Comparison of ENCODE assay signal across 27 cellular contexts in the genomic region with DNA sequence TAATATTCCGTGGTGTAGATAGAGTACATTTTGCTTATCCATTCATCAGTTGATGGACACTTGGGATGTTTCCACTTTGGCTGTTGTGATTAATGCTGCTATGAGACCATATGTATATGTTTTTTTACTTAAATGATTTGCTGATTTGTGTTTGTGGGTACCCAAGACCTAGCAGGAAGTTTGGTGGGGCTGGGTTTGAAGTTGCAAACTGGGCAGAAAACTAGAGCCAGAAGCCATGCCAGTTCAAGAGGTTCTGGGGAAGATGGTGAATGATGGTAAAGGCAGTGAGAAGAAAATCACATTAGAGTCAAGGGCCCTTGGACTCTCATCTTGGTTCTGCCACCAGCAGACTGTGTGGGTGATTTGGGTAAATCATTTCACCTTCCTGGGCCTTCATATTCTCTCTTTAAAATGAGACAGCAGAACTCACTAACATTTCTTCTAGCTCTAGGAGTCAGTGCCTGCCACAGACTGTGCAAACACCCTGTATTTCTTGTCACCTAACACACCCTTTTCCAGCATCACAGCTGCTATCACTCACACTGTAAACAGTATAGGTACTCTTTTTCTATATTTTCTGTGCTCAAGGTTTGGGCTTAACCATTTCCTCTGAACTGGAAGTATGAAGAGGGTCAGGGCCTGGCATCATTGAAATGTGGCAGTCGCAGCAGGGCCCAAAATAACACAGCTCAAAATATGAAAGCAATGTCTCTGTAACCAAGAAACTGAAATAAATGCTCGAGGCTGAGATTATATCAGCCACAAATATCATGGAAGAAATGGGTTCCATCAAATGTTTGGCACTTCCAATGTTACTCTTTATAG. TPM values are rescaled to one million over a fixed set of nuclear protein-coding genes. Genes with fewer than 3 reads are reported as not detected.
A peak's percentile ranks its signal among the peaks of the same experiment; 100 is the strongest.
DNase-seq lines count a peak whose midpoint lies in the region; ATAC-seq and TF ChIP-seq lines count a peak whose summit lies in the region.
"Had no signal": no experiment of that assay in that cellular context is flagged by ENCODE, and none has a peak within 500 bp of the region (broad histone marks: within the 10 kb centered on the region; RNA-seq: fewer than 3 reads in every experiment).

No MANE protein-coding gene starts in this region.

- H3F3A ChIP-seq in PC-9 (ENCODE audit: insufficient read depth, low read depth) (no peaks in the 10 kb centered on the region), smooth muscle cell (ENCODE audit: low read depth) (no peaks in the 10 kb centered on the region)

- intact Hi-C loops in PC-9 (cut with micrococcal nuclease; ENCODE audit: unreplicated experiment) (no loop called here), natural killer cell (cut with micrococcal nuclease) (no loop called here)

- WGBS in smooth muscle cell (ENCODE audit: low lambda C conversion rate), result 86% methylated on average over 3 of the region's 3 CpGs

- H2AFZ ChIP-seq in PC-9 (0 out of 2 replicates have a peak overlapping the region, but pooled peaks have one; percentile 48), smooth muscle cell (ENCODE audit: low read depth) (no peak overlapping the region)

- BruUV-seq in PC-9 (replicated peaks; lab: Mats Ljungman, UMichigan), result no TSS peak

- no peak overlapping the region for H3K4me3 Mint-ChIP-seq in activated CD4-positive, alpha-beta T cell treated with anti-CD3 and anti-CD28 coated beads, Interleukin-2, amount 10 ng/mL, durations not matched to agents 7 days and 5 days
- H3K4me3 Mint-ChIP-seq in activated naive CD8-positive, alpha-beta T cell, result no peak overlapping the region
- peak overlapping the region; percentile 17 for H3K4me3 Mint-ChIP-seq in natural killer cell
- H3K4me3 Mint-ChIP-seq: brain had no signal

- ATAC-seq in natural killer cell (peak; percentile 49 to 65 (median 59)), GM21515 (IDR thresholded peaks at IDR 0.05; ENCODE audit: unreplicated experiment) (no peak)
- ATAC-seq: left colon had no signal

- H3K9me2 ChIP-seq in PC-9 (ENCODE audit: insufficient read depth), result no peaks in the 10 kb centered on the region

- peaks cover 7% of the 10 kb centered on the region for H3K9me3 Mint-ChIP-seq in activated CD4-positive, alpha-beta T cell treated with anti-CD3 and anti-CD28 coated beads, Interleukin-2, amount 10 ng/mL, durations not matched to agents 7 days and 5 days
- peaks cover 8% of the 10 kb centered on the region for H3K9me3 Mint-ChIP-seq in activated naive CD8-positive, alpha-beta T cell (ENCODE audit: low read depth)
- no peaks in the 10 kb centered on the region for H3K9me3 Mint-ChIP-seq in natural killer cell

- no peaks in the 10 kb centered on the region for H3K27me3 Mint-ChIP-seq in activated CD4-positive, alpha-beta T cell treated with anti-CD3 and anti-CD28 coated beads, Interleukin-2, amount 10 ng/mL, durations not matched to agents 7 days and 5 days
- H3K27me3 Mint-ChIP-seq in activated naive CD8-positive, alpha-beta T cell, result no peaks in the 10 kb centered on the region
- H3K27me3 Mint-ChIP-seq in natural killer cell (ENCODE audit: low read depth in 2 of 2), result peaks cover 0 to 1% of the 10 kb centered on the region in 2 donors
- H3K27me3 Mint-ChIP-seq: brain had no signal

- H3K27ac ChIP-seq in PC-9, result no peak overlapping the region
- no peak overlapping the region for H3K27ac ChIP-seq in smooth muscle cell (ENCODE audit: low read depth)
- H3K27ac ChIP-seq: adrenal gland, SJSA1 had no signal

- CTCF ChIA-PET in activated CD4-positive, alpha-beta T cell treated with anti-CD3 and anti-CD28 coated beads, Interleukin-2, amount 10 ng/mL, durations not matched to agents 7 days and 5 days (lab: Charles Lee), result interaction anchor here (1.2 to 4.0 kb wide), 8 partner anchors 9 to 50 kb away, joined by 3 to 29 read pairs (median 4); no protein-coding TSS in a partner anchor
- CTCF ChIA-PET in PC-9 (lab: Charles Lee), result no interaction called here

- H3K27me3 ChIP-seq in PC-9 (ENCODE audit: insufficient read depth, low read depth), result no peaks in the 10 kb centered on the region
- H3K27me3 ChIP-seq in smooth muscle cell (ENCODE audit: low read depth), result peaks cover 4% of the 10 kb centered on the region
- H3K27me3 ChIP-seq: adrenal gland, esophagus muscularis mucosa had no signal

- H3K9me3 ChIP-seq in PC-9 (ENCODE audit: insufficient read depth, low read depth) (no peaks in the 10 kb centered on the region), smooth muscle cell (replicated peaks; ENCODE audit: low read depth) (no peaks in the 10 kb centered on the region)
- H3K9me3 ChIP-seq: adrenal gland, esophagus muscularis mucosa, HAP-1, SJSA1 had no signal

- no peak for DNase-seq in activated CD4-positive, alpha-beta T cell treated with anti-CD3 and anti-CD28 coated beads, Interleukin-2, amount 10 ng/mL, durations not matched to agents 7 days and 5 days
- DNase-seq in activated CD4-positive, alpha-beta T cell treated with anti-CD3 and anti-CD28 coated beads, Interleukin-2, amount 50 U/mL, for 4 hours, result no peak
- no peak for DNase-seq in PC-9
- DNase-seq in natural killer cell, result no peak
- no peak for DNase-seq in A172 (ENCODE audit: low spot score)
- no peak for DNase-seq in smooth muscle cell (lab: John Stamatoyannopoulos, UW; ENCODE audit: unreplicated experiment)
- DNase-seq: activated CD4-positive, alpha-beta T cell treated with anti-CD3 and anti-CD28 coated beads for 4 hours; adrenal gland; AML-193; COR-L47; DND-41; effector memory CD4-positive, alpha-beta T cell; Karpas-422; left colon; NCI-H1048; NCI-H1694 treated with DMSO at 0.1 percent for 48 hours; NCI-H69; stimulated activated CD4-positive, alpha-beta T cell treated with anti-CD3 and anti-CD28 coated beads, Interleukin-1b, Interleukin-23, amount 100 ng/mL, for 48 hours had no signal

- no peaks in the 10 kb centered on the region for H3K36me3 ChIP-seq in PC-9 (ENCODE audit: low read depth)
- no peaks in the 10 kb centered on the region for H3K36me3 ChIP-seq in smooth muscle cell (ENCODE audit: low read depth)
- H3K36me3 ChIP-seq: adrenal gland, esophagus muscularis mucosa, HAP-1, SJSA1 had no signal

- H3K4me2 ChIP-seq in PC-9 (no peak overlapping the region), smooth muscle cell (no peak overlapping the region)

- no peak for TF ChIP-seq CTCF in PC-9 (conservative IDR thresholded peaks at IDR 0.05)
- no peak for TF ChIP-seq CTCF in natural killer cell (IDR thresholded peaks at IDR 0.05)
- no peak for TF ChIP-seq CTCF in smooth muscle cell (IDR thresholded peaks at IDR 0.05; ENCODE audit: borderline replicate concordance, insufficient read depth, poor library complexity, severe bottlenecking)

- H3K4me3 ChIP-seq in PC-9 (no peak overlapping the region), smooth muscle cell (no peak overlapping the region)
- H3K4me3 ChIP-seq: adrenal gland, esophagus muscularis mucosa, HAP-1, SJSA1, skin epidermis had no signal

- H3K4me1 Mint-ChIP-seq in activated CD4-positive, alpha-beta T cell treated with anti-CD3 and anti-CD28 coated beads, Interleukin-2, amount 10 ng/mL, durations not matched to agents 7 days and 5 days, result peaks cover 50% of the 10 kb centered on the region
- peaks cover 67% of the 10 kb centered on the region for H3K4me1 Mint-ChIP-seq in activated naive CD8-positive, alpha-beta T cell (ENCODE audit: low read depth)
- H3K4me1 Mint-ChIP-seq in natural killer cell, result peaks cover 15 to 28% of the 10 kb centered on the region in 2 donors

- no peak overlapping the region for H3K9ac ChIP-seq in smooth muscle cell (ENCODE audit: low read depth)

- peaks cover 10% of the 10 kb centered on the region for H3K36me3 Mint-ChIP-seq in activated CD4-positive, alpha-beta T cell treated with anti-CD3 and anti-CD28 coated beads, Interleukin-2, amount 10 ng/mL, durations not matched to agents 7 days and 5 days (ENCODE audit: low read depth)
- no peaks in the 10 kb centered on the region for H3K36me3 Mint-ChIP-seq in activated naive CD8-positive, alpha-beta T cell
- no peaks in the 10 kb centered on the region for H3K36me3 Mint-ChIP-seq in natural killer cell
- H3K36me3 Mint-ChIP-seq: brain had no signal

- peak overlapping the region; percentile 81 for H3K27ac Mint-ChIP-seq in activated CD4-positive, alpha-beta T cell treated with anti-CD3 and anti-CD28 coated beads, Interleukin-2, amount 10 ng/mL, durations not matched to agents 7 days and 5 days
- H3K27ac Mint-ChIP-seq in activated naive CD8-positive, alpha-beta T cell, result peak overlapping the region; percentile 78
- H3K27ac Mint-ChIP-seq in natural killer cell, result peak overlapping the region; percentile 63 to 84

- POLR2A ChIA-PET in activated CD4-positive, alpha-beta T cell treated with anti-CD3 and anti-CD28 coated beads, Interleukin-2, amount 10 ng/mL, durations not matched to agents 7 days and 5 days (lab: Charles Lee), result no interaction called here
- POLR2A ChIA-PET in PC-9 (lab: Charles Lee; ENCODE audit: unreplicated experiment), result no interaction called here

- H3K4me1 ChIP-seq in PC-9 (replicated peaks; ENCODE audit: insufficient read depth) (no peaks in the 10 kb centered on the region), smooth muscle cell (ENCODE audit: low read depth) (no peaks in the 10 kb centered on the region)
- H3K4me1 ChIP-seq: adrenal gland, HAP-1, SJSA1 had no signal

- H4K20me1 ChIP-seq in PC-9 (ENCODE audit: insufficient read depth) (no peaks in the 10 kb centered on the region), smooth muscle cell (ENCODE audit: low read depth) (no peaks in the 10 kb centered on the region)

- no peaks in the 10 kb centered on the region for H3K79me2 ChIP-seq in PC-9 (ENCODE audit: low read depth)
- no peaks in the 10 kb centered on the region for H3K79me2 ChIP-seq in smooth muscle cell (ENCODE audit: low read depth)

RNA-seq across cellular contexts. Expression of gene CTLA4, which starts 8.3 kb away (rescaled TPM):
- 10 to 100 TPM; 20.1 to 22.7 TPM for total RNA-seq in activated CD4-positive, alpha-beta T cell treated with anti-CD3 and anti-CD28 coated beads, Interleukin-2, amount 10 ng/mL, durations not matched to agents 7 days and 5 days
- total RNA-seq in PC-9 (2021), result not detected in 2 replicates
- total RNA-seq in natural killer cell, result 1 to 10 TPM in 1 of 3 donors, under 1 TPM in 2; 0.31 to 2.3 (median 0.78) TPM
- total RNA-seq in A172 (2014; rRNA removed; shearing (Covaris generic)), result not detected in 2 replicates
- total RNA-seq in smooth muscle cell, result not detected in 2 replicates
- polyA plus RNA-seq in smooth muscle cell, result not detected in 2 replicates
- total RNA-seq: frontal cortex, RPMI7951, SJSA1 had no signal

Comparison
In these comparisons a context has a peak if more than half of its experiments do, and no peak if none do; other contexts are left out.
1. RNA of gene CTLA4, which starts 8.3 kb away (total RNA-seq): 20.1 to 22.7 TPM in activated CD4-positive, alpha-beta T cell treated with anti-CD3 and anti-CD28 coated beads, Interleukin-2, amount 10 ng/mL, durations not matched to agents 7 days and 5 days; 0.31 to 2.3 TPM in natural killer cell, not detected in PC-9, not detected in A172 and not detected in smooth muscle cell; every median in the first group is over 4 times any median in the second.
2. Peak in every context shown above with its lines, with median percentiles within 50 percentile points of each other: H3K27ac Mint-ChIP-seq.